ENCODE assay signal across 1 cellular context in the genomic region with DNA sequence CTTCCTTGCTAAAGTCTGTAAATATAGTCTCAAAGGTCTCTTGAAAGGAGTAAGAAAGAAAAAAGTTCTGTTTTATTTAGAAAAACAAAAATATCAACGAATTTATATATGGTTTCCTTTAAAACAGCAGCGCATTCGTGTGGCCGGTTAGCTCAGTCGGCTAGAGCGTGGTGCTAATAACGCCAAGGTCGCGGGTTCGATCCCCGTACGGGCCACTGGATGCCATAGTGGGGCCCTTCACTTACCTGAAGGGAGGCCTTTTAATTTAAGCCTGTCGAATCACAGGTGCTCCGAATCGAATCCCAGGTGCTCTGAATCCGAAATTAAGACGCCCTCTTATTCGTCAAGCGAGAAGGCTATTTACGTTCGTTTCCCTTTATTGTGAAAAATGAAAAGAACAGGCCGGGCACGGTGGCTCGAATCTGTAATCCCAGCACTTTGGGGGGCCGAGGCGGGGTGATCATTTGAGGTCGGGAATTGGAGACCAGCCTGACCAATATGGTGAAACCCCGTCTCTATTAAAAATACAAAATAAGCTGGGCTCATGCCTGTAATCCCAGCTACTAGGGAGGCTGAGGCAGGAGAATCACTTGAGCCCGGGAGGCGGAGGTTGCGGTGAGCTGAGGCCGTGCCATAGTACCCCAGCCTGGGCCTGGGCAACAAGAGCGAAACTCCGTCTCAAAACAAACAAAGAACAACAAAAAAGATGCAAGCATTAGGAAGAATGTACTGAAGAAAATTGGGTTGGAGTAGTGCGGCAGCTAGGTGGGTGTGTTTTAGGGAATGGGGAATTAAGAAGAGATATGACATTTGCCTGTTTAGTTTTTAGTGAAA.
TF ChIP-seq lines count a peak whose summit lies in the region.

No MANE protein-coding gene starts in this region.

TF ChIP-seq in K562, 482 proteins besides CTCF, POLR2A, EP300 and RAD21 (continued from another document):
- TF ChIP-seq, protein P1, sequence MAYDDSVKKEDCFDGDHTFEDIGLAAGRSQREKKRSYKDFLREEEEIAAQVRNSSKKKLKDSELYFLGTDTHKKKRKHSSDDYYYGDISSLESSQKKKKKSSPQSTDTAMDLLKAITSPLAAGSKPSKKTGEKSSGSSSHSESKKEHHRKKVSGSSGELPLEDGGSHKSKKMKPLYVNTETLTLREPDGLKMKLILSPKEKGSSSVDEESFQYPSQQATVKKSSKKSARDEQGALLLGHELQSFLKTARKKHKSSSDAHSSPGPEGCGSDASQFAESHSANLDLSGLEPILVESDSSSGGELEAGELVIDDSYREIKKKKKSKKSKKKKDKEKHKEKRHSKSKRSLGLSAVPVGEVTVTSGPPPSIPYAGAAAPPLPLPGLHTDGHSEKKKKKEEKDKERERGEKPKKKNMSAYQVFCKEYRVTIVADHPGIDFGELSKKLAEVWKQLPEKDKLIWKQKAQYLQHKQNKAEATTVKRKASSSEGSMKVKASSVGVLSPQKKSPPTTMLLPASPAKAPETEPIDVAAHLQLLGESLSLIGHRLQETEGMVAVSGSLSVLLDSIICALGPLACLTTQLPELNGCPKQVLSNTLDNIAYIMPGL (CRISPR knock-in tag; IDR thresholded peaks at IDR 0.05), result peak; percentile 93; the same call in 1 of the 2 replicates
- TF ChIP-seq PCBP2 (IDR thresholded peaks at IDR 0.05; ENCODE audit: low read depth, low read length, poor library complexity, severe bottlenecking) (no peak), FOXJ3 (CRISPR knock-in tag; IDR thresholded peaks at IDR 0.05) (0 out of 2 replicates have a peak, but pooled peaks have one; percentile 9), CREM (IDR thresholded peaks at IDR 0.05; ENCODE audit: low read depth) (peak; percentile 39; the same call in 1 of the 2 replicates), ERF (CRISPR knock-in tag; IDR thresholded peaks at IDR 0.05) (no peak), ZFP1 (CRISPR knock-in tag; IDR thresholded peaks at IDR 0.05) (no peak)
- TF ChIP-seq, protein P2, sequence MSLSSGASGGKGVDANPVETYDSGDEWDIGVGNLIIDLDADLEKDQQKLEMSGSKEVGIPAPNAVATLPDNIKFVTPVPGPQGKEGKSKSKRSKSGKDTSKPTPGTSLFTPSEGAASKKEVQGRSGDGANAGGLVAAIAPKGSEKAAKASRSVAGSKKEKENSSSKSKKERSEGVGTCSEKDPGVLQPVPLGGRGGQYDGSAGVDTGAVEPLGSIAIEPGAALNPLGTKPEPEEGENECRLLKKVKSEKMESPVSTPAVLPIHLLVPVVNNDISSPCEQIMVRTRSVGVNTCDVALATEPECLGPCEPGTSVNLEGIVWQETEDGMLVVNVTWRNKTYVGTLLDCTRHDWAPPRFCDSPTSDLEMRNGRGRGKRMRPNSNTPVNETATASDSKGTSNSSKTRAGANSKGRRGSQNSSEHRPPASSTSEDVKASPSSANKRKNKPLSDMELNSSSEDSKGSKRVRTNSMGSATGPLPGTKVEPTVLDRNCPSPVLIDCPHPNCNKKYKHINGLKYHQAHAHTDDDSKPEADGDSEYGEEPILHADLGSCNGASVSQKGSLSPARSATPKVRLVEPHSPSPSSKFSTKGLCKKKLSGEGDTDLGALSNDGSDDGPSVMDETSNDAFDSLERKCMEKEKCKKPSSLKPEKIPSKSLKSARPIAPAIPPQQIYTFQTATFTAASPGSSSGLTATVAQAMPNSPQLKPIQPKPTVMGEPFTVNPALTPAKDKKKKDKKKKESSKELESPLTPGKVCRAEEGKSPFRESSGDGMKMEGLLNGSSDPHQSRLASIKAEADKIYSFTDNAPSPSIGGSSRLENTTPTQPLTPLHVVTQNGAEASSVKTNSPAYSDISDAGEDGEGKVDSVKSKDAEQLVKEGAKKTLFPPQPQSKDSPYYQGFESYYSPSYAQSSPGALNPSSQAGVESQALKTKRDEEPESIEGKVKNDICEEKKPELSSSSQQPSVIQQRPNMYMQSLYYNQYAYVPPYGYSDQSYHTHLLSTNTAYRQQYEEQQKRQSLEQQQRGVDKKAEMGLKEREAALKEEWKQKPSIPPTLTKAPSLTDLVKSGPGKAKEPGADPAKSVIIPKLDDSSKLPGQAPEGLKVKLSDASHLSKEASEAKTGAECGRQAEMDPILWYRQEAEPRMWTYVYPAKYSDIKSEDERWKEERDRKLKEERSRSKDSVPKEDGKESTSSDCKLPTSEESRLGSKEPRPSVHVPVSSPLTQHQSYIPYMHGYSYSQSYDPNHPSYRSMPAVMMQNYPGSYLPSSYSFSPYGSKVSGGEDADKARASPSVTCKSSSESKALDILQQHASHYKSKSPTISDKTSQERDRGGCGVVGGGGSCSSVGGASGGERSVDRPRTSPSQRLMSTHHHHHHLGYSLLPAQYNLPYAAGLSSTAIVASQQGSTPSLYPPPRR (CRISPR knock-in tag; IDR thresholded peaks at IDR 0.05; ENCODE audit: borderline replicate concordance), result no peak
- TF ChIP-seq, protein P3, sequence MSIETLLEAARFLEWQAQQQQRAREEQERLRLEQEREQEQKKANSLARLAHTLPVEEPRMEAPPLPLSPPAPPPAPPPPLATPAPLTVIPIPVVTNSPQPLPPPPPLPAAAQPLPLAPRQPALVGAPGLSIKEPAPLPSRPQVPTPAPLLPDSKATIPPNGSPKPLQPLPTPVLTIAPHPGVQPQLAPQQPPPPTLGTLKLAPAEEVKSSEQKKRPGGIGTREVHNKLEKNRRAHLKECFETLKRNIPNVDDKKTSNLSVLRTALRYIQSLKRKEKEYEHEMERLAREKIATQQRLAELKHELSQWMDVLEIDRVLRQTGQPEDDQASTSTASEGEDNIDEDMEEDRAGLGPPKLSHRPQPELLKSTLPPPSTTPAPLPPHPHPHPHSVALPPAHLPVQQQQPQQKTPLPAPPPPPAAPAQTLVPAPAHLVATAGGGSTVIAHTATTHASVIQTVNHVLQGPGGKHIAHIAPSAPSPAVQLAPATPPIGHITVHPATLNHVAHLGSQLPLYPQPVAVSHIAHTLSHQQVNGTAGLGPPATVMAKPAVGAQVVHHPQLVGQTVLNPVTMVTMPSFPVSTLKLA (conservative IDR thresholded peaks at IDR 0.05), result no peak; a peak in 1 of 4 replicates
TF ChIP-seq in K562: peak in this region for 106.
